In the genomic region with DNA sequence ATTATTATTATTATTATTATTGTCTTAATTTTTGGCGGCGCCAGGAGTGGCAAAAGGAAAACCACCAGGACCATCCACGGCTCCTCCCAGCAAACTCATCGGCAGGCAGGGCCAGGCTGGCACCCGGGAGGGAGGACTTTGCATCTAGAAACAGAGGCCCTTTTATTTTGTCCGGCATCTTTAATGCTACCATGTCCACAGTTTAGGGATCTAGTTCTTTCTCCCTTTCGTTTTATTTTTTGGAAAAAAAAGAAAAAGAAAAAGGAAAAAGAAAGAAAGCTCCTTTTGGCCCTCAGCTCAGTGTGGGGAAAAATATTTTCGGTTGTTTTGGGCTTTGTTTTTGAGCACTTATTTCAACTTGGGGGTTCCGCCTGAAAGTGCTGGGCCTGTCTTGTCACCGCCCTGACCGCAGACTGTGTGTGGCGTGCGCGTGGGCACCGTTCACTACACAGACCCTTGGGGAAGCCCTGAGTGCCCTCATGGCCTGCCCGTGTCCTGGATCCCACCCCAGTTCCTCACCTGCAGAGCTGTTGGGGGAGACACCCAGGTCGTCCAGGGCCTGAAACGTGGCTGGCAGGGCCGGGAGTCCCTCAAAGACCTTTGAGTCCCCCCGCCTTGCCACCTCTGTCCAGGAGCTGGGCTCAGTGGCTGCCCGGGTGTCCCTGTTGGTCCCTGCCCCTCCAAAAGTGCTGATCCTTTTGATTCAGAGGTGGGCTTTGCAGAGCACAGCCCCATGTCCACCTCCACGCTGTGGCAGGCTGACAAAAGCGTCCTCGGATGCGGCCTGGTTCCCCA, we compare ENCODE assay signal across 11 cellular contexts.
DNase-seq lines count a peak whose midpoint lies in the region; ATAC-seq and TF ChIP-seq lines count a peak whose summit lies in the region.
"Had no signal": no experiment of that assay in that cellular context is flagged by ENCODE, and none has a peak within 500 bp of the region (broad histone marks: within the 10 kb centered on the region; RNA-seq: fewer than 3 reads in every experiment).

No MANE protein-coding gene starts in this region.

- no peak for TF ChIP-seq CTCF in BE2C (IDR thresholded peaks at IDR 0.05; ENCODE audit: low read depth, low read length)
- TF ChIP-seq CTCF in VCaP (conservative IDR thresholded peaks at IDR 0.05), result no peak
- no peak for TF ChIP-seq CTCF in gastroesophageal sphincter (IDR thresholded peaks at IDR 0.05)

- H3K4me3 ChIP-seq in BE2C (ENCODE audit: low read depth, low read length) (peak overlapping the region; percentile 90), gastroesophageal sphincter (peak overlapping the region; percentile 35 to 91)

- 26 to 37% methylated on average over 5 to 14 of the region's 25 CpGs for WGBS in gastroesophageal sphincter (ENCODE audit: low coverage in 1 of 2), 2 donors

- no peaks in the 10 kb centered on the region for H3K9me3 ChIP-seq in BE2C
- H3K9me3 ChIP-seq in gastroesophageal sphincter, result no peaks in the 10 kb centered on the region

- H3K27me3 ChIP-seq in BE2C, result no peaks in the 10 kb centered on the region
- no peaks in the 10 kb centered on the region for H3K27me3 ChIP-seq in gastroesophageal sphincter

- no peak for ATAC-seq in gastroesophageal sphincter
- ATAC-seq in GM21723 (IDR thresholded peaks at IDR 0.05; ENCODE audit: unreplicated experiment), result no peak
- ATAC-seq: activated CD4-positive, CD25-positive, alpha-beta regulatory T cell treated with anti-CD3 and anti-CD28 coated beads, Interleukin-2, amount 50 U/mL, for 24 hours had no signal

- H3K4me1 ChIP-seq in BE2C (peaks cover 19% of the 10 kb centered on the region), gastroesophageal sphincter (peaks cover 0 to 100% (median 68%) of the 10 kb centered on the region in 3 donors)

- H3K27ac ChIP-seq in VCaP (peak overlapping the region; percentile 93), gastroesophageal sphincter (peak overlapping the region; percentile 91 to 99 (median 98))

- no peak for TF ChIP-seq EP300 in gastroesophageal sphincter (IDR thresholded peaks at IDR 0.05)

- H3K36me3 ChIP-seq in BE2C (peaks cover 82% of the 10 kb centered on the region), gastroesophageal sphincter (peaks cover 0 to 8% of the 10 kb centered on the region in 2 donors)

- intact Hi-C loops in posterior cingulate gyrus (cut with DNase I), result no loop called here

- TF ChIP-seq POLR2A in gastroesophageal sphincter (IDR thresholded peaks at IDR 0.05), result no peak

- peak; percentile 40 for DNase-seq in BE2C
- peak; percentile 40 to 92 (median 62) for DNase-seq in posterior cingulate gyrus
- DNase-seq in stimulated activated CD4-positive, alpha-beta T cell treated with anti-CD3 and anti-CD28 coated beads, Interleukin-4, amount 100 ng/mL, for 24 hours, result no peak
- DNase-seq in occipital lobe (lab: John Stamatoyannopoulos, UW), result no peak
- DNase-seq in D341Med (ENCODE audit: low spot score), result no peak
- DNase-seq: mesendoderm, NCI-H2081 treated with DMSO at 0.1 percent for 48 hours had no signal

Comparison
In these comparisons a context has a peak if more than half of its experiments do, and no peak if none do; other contexts are left out.
1. DNase-seq: peak in BE2C (single experiment) and posterior cingulate gyrus (10 of 10); none in stimulated activated CD4-positive, alpha-beta T cell treated with anti-CD3 and anti-CD28 coated beads, Interleukin-4, amount 100 ng/mL, for 24 hours (single experiment), occipital lobe (single experiment) and D341Med (single experiment).